10 cellular contexts compared by ENCODE assay signal in the genomic region with DNA sequence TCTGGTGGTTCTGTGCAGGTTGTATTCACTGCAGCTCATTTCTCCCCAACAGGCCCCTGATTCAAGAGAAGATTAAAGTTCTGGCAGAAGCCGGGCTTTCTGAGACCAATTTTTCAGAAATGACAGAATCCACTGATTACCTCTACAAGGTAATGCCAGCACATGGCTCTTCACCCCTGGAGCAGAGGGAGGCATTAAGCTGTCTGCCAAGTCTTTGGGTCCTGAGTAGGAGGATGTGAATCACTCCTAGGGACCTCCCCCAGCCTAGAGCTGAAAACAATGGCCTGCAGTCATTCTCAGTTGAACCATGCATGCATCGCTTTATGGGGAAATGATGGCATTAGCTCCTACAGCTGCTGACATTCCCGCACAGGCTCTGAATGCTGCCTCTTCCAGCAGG. TPM values are rescaled to one million over a fixed set of nuclear protein-coding genes. Genes with fewer than 3 reads are reported as not detected.
DNase-seq lines count a peak whose midpoint lies in the region; ATAC-seq and TF ChIP-seq lines count a peak whose summit lies in the region.
"Had no signal": no experiment of that assay in that cellular context is flagged by ENCODE, and none has a peak within 500 bp of the region (broad histone marks: within the 10 kb centered on the region; RNA-seq: fewer than 3 reads in every experiment).

No MANE protein-coding gene starts in this region.

- no peak overlapping the region for H3K27ac ChIP-seq in left lung

- H3K27me3 ChIP-seq in left lung, result no peaks in the 10 kb centered on the region

- H3K27ac Mint-ChIP-seq in type B pancreatic cell, result no peak overlapping the region

- H3K36me3 ChIP-seq in left lung, result peaks cover 0 to 65% of the 10 kb centered on the region in 2 donors

- H3K9me3 Mint-ChIP-seq in type B pancreatic cell, result no peaks in the 10 kb centered on the region

- H3K36me3 Mint-ChIP-seq in type B pancreatic cell, result peaks cover 25% of the 10 kb centered on the region

- CTCF ChIA-PET in AG04449 (lab: Yijun Ruan, JAX), result interaction anchor here (2.3 kb wide), 1 partner anchor 29 kb away, joined by 4 read pairs; no protein-coding TSS in a partner anchor

- ATAC-seq in HG02759 (IDR thresholded peaks at IDR 0.05; ENCODE audit: unreplicated experiment) (peak; percentile 35), left lung (peak; percentile 75), HG03442 (IDR thresholded peaks at IDR 0.05; ENCODE audit: unreplicated experiment) (no peak)
- ATAC-seq: HepG2, left lobe of liver had no signal

- no peaks in the 10 kb centered on the region for H3K9me3 ChIP-seq in left lung

- intact Hi-C loops in left lung (cut with DNase I), result no loop called here

- H3K4me1 ChIP-seq in left lung, result peaks cover 0 to 18% of the 10 kb centered on the region in 2 donors

- POLR2A ChIA-PET in AG04449 (lab: Yijun Ruan, JAX), result interaction anchor here (0.7 to 2.5 kb wide), 3 partner anchors 15 to 89 kb away, joined by 3 to 12 read pairs (median 5); partner anchors contain the start of gene RPL37A

- H3K4me3 ChIP-seq in AG04449 (ENCODE audit: low read depth, low read length), result no peak overlapping the region
- no peak overlapping the region for H3K4me3 ChIP-seq in astrocyte of the cerebellum (ENCODE audit: low read depth, low read length)
- H3K4me3 ChIP-seq in left lung, result no peak overlapping the region

- in situ Hi-C loops in astrocyte of the cerebellum (cut with HindIII; ENCODE audit: low sequenced_read_pairs), result no loop called here

- no peaks in the 10 kb centered on the region for H3K27me3 Mint-ChIP-seq in type B pancreatic cell

- TF ChIP-seq CTCF in AG04449 (IDR thresholded peaks at IDR 0.05; ENCODE audit: insufficient read depth, low read length, missing control alignments) (no peak), astrocyte of the cerebellum (IDR thresholded peaks at IDR 0.05; ENCODE audit: low read depth, low read length, missing control alignments) (no peak), left lung (IDR thresholded peaks at IDR 0.05) (no peak), GM20000 (IDR thresholded peaks at IDR 0.05; ENCODE audit: extremely low read depth, missing control alignments) (no peak), type B pancreatic cell (conservative IDR thresholded peaks at IDR 0.05) (no peak)

- no peak overlapping the region for H3K4me3 Mint-ChIP-seq in type B pancreatic cell

- peak; percentile 33 for DNase-seq in AG04449 (ENCODE audit: low read depth, low spot score)
- DNase-seq in astrocyte of the cerebellum (ENCODE audit: low read depth), result peak; percentile 66
- no peak for DNase-seq in left lung
- no peak for DNase-seq in GM20000 (ENCODE audit: low spot score)
- no peak for DNase-seq in mesenteric fat pad (ENCODE audit: low spot score)
- DNase-seq in type B pancreatic cell (ENCODE audit: extremely low spot score, unreplicated experiment), result no peak

- H3K4me1 Mint-ChIP-seq in type B pancreatic cell (ENCODE audit: unreplicated experiment), result no peaks in the 10 kb centered on the region

RNA-seq across cellular contexts. Expression of gene RPL37A, which starts 20.5 kb away (rescaled TPM):
- total RNA-seq in left lung (1,000 to 10,000 TPM; 1,937 to 1,986 TPM), mesenteric fat pad (1,983 TPM), type B pancreatic cell (ENCODE audit: low replicate concordance) (3,063 and 3,098 TPM in 2 replicates)

Comparison
In these comparisons a context has a peak if more than half of its experiments do, and no peak if none do; other contexts are left out.
1. DNase-seq: peak in AG04449 (single experiment) and astrocyte of the cerebellum (single experiment); none in left lung (0 of 2), GM20000 (single experiment), mesenteric fat pad (single experiment) and type B pancreatic cell (single experiment).